ENCODE assay signal across 10 cellular contexts in the genomic region with DNA sequence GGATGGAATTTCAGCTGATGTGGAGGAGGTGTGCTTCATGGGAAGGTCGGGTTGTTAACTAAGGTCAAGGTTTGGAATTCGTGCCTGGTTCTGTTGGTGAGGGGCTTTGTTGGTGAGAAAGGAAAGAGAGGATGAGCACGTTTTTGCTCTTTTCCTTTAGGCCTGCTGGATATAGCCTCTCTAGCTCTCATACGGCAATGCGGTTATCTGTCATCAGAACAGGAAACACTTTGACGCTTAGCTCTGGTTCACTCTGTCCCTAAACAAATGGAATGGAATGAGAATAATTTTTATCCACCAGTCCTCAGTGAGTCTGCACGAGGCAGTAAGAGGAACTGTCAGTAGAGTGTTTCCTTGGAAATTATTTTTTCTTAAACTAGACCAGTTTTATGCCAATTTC.
A peak's percentile ranks its signal among the peaks of the same experiment; 100 is the strongest.
DNase-seq lines count a peak whose midpoint lies in the region; TF ChIP-seq lines count a peak whose summit lies in the region.
"Had no signal": no experiment of that assay in that cellular context is flagged by ENCODE, and none has a peak within 500 bp of the region (broad histone marks: within the 10 kb centered on the region; RNA-seq: fewer than 3 reads in every experiment).

No MANE protein-coding gene starts in this region.

- H3K4me3 Mint-ChIP-seq in neural progenitor cell = no peak overlapping the region

- no peak overlapping the region for H3K27ac Mint-ChIP-seq in neural progenitor cell

- no peaks in the 10 kb centered on the region for H3K27me3 ChIP-seq in BLaER1
- no peaks in the 10 kb centered on the region for H3K27me3 ChIP-seq in neural progenitor cell

- H3K4me2 ChIP-seq in BLaER1 (peak overlapping the region; percentile 23; the same call in 1 of the 2 replicates), neural progenitor cell (no peak overlapping the region)

- H3K9me3 Mint-ChIP-seq in neural progenitor cell = no peaks in the 10 kb centered on the region

- H3K4me1 Mint-ChIP-seq in neural progenitor cell = peaks cover 14% of the 10 kb centered on the region

- peaks cover 9% of the 10 kb centered on the region for H3K4me1 ChIP-seq in BLaER1
- peaks cover 33% of the 10 kb centered on the region for H3K4me1 ChIP-seq in neural progenitor cell

- TF ChIP-seq CTCF in foreskin fibroblast (IDR thresholded peaks at IDR 0.05; ENCODE audit: low read depth, low read length) = no peak
- TF ChIP-seq CTCF in neural progenitor cell (IDR thresholded peaks at IDR 0.05) = no peak

- H4K20me1 ChIP-seq in BLaER1 = no peaks in the 10 kb centered on the region; the same call in 1 of the 2 replicates
- H4K20me1 ChIP-seq in neural progenitor cell (ENCODE audit: low read depth) = no peaks in the 10 kb centered on the region

- peaks cover 1% of the 10 kb centered on the region for H3K36me3 Mint-ChIP-seq in neural progenitor cell

- peaks cover 22% of the 10 kb centered on the region for H3K79me2 ChIP-seq in neural progenitor cell (ENCODE audit: low read depth)

- H2AFZ ChIP-seq in neural progenitor cell (replicated peaks) = no peak overlapping the region

- H3K36me3 ChIP-seq in BLaER1 (peaks cover 7% of the 10 kb centered on the region), SK-N-MC (ENCODE audit: insufficient read depth, low read length) (no peaks in the 10 kb centered on the region), neural progenitor cell (no peaks in the 10 kb centered on the region)

- H3K27ac ChIP-seq in BLaER1 (no peak overlapping the region), SK-N-MC (peak overlapping the region; percentile 62; the same call in 1 of the 2 replicates), neural progenitor cell (no peak overlapping the region)

- H3K9me3 ChIP-seq in BLaER1 (no peaks in the 10 kb centered on the region), SK-N-MC (ENCODE audit: low read depth, low read length) (no peaks in the 10 kb centered on the region), neural progenitor cell (ENCODE audit: low read depth) (no peaks in the 10 kb centered on the region)

- H3K9ac ChIP-seq in BLaER1 (no peak overlapping the region), SK-N-MC (ENCODE audit: insufficient read length) (no peak overlapping the region), neural progenitor cell (no peak overlapping the region)

- peaks cover 54% of the 10 kb centered on the region for H3F3A ChIP-seq in neural progenitor cell (ENCODE audit: low read depth)

- no peaks in the 10 kb centered on the region for H3K27me3 Mint-ChIP-seq in neural progenitor cell (ENCODE audit: insufficient read depth, low read depth)

- DNase-seq in SK-N-MC (ENCODE audit: low read depth, low spot score) (no peak), foreskin fibroblast (peak; percentile 56 to 62), neural progenitor cell (ENCODE audit: low spot score) (peak; percentile 7), NCI-H2107 treated with DMSO at 0.1 percent for 48 hours (lab: John Stamatoyannopoulos, UW; ENCODE audit: unreplicated experiment) (no peak), NCI-H226 (no peak), 8988T (no peak)
- no peak for DNase-seq in activated CD4-positive, alpha-beta T cell treated with anti-CD3 and anti-CD28 coated beads for 1 hour
- DNase-seq: activated CD4-positive, alpha-beta T cell treated with anti-CD3 and anti-CD28 coated beads, Interleukin-2, amount 50 U/mL, for 48 hours; stimulated activated naive CD4-positive, alpha-beta T cell had no signal

- H3K4me3 ChIP-seq in BLaER1 = no peak overlapping the region
- H3K4me3 ChIP-seq in SK-N-MC = peak overlapping the region; percentile 68
- H3K4me3 ChIP-seq in foreskin fibroblast (ENCODE audit: low read depth in 1 of 2, low read length in 2 of 2) = no peak overlapping the region
- no peak overlapping the region for H3K4me3 ChIP-seq in neural progenitor cell

Comparison
In these comparisons a context has a peak if more than half of its experiments do, and no peak if none do; other contexts are left out.
1. DNase-seq: peak in foreskin fibroblast (2 of 2) and neural progenitor cell (single experiment); none in SK-N-MC (single experiment), activated CD4-positive, alpha-beta T cell treated with anti-CD3 and anti-CD28 coated beads for 1 hour (single experiment), NCI-H2107 treated with DMSO at 0.1 percent for 48 hours (single experiment), NCI-H226 (single experiment) and 8988T (single experiment).